In the genomic region with DNA sequence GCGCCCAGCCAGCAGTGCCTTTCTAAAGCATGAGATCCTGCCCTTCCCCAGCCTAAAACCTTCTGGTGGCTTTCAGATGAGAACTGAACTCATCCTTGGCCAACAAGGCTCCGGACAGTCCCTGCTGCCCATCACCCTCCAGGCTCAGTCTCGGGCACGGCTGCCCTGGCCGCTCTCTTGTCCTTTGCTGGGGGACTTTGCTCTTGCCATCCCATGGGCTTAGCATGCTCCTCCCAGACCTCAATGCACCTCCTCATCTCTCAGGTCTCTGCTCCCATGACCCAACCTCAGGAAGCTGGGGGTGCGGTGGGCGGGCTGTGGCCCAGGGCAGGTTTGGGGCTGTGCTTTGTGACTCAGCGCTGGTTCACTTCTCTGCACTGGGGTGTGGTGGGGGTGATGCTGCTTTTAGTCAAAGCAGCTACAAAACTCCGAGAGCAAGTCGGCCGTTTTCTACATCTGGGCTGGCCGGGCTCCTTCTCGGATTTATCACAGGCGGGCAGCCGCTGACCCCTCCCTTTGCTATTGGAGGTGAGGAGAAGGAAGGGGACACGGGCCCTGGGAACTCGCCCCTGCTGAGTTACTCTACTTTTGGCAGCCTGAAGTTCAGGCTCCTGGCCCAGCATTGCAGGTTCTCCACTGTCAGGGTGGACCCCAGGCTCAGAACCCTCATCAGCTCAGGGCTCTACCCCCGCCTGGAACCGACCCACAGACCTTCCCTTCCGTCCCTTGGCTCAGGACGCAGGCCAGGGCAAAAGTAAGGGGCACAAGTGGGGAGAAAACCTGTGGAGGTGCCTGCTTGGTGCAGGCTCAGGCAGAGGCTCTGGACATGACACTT, we compare ENCODE assay signal across 9 cellular contexts.
A peak's percentile ranks its signal among the peaks of the same experiment; 100 is the strongest.
DNase-seq lines count a peak whose midpoint lies in the region; ATAC-seq, FAIRE-seq and TF ChIP-seq lines count a peak whose summit lies in the region.
"Had no signal": no experiment of that assay in that cellular context is flagged by ENCODE, and none has a peak within 500 bp of the region (broad histone marks: within the 10 kb centered on the region; RNA-seq: fewer than 3 reads in every experiment).

No MANE protein-coding gene starts in this region.

- intact Hi-C loops in left lung (cut with DNase I) (no loop called here), ascending aorta (cut with DNase I) (no loop called here)

- H3K4me3 ChIP-seq in left lung (no peak overlapping the region), suprapubic skin (peak overlapping the region; percentile 27), ascending aorta (peak overlapping the region in 1 of 2 donors; percentile 34)

- WGBS in suprapubic skin: 62% methylated on average over 10 of the region's 21 CpGs

- H3K27ac ChIP-seq in left lung (no peak overlapping the region), suprapubic skin (peak overlapping the region; percentile 85), ascending aorta (peak overlapping the region in 1 of 2 donors; percentile 14)
- H3K27ac ChIP-seq: neutrophil had no signal

- H3K27me3 ChIP-seq in left lung: peaks cover 0 to 43% of the 10 kb centered on the region in 2 donors
- no peaks in the 10 kb centered on the region for H3K27me3 ChIP-seq in suprapubic skin
- H3K27me3 ChIP-seq in ascending aorta: no peaks in the 10 kb centered on the region

- ATAC-seq in left lung: peak; percentile 9

- TF ChIP-seq EP300 in suprapubic skin (IDR thresholded peaks at IDR 0.05): no peak

- H3K9me3 ChIP-seq in left lung (no peaks in the 10 kb centered on the region), suprapubic skin (no peaks in the 10 kb centered on the region), ascending aorta (no peaks in the 10 kb centered on the region)
- H3K9me3 ChIP-seq: neutrophil had no signal

- no peaks in the 10 kb centered on the region for H3K36me3 ChIP-seq in left lung
- H3K36me3 ChIP-seq in suprapubic skin: no peaks in the 10 kb centered on the region
- H3K36me3 ChIP-seq in ascending aorta: no peaks in the 10 kb centered on the region
- H3K36me3 ChIP-seq: neutrophil had no signal

- H3K4me1 ChIP-seq in left lung (peaks cover 5 to 26% of the 10 kb centered on the region in 2 donors), suprapubic skin (peaks cover 46% of the 10 kb centered on the region), ascending aorta (peaks cover 3 to 6% of the 10 kb centered on the region in 2 donors)

- no peak for DNase-seq in GM12892 (ENCODE audit: insufficient read length)
- DNase-seq in LHCN-M2 (ENCODE audit: low read depth): peak; percentile 84
- peak; percentile 85 for DNase-seq in activated T-cell treated with anti-CD3 and anti-CD28 coated beads for 24 hours (ENCODE audit: low read depth)
- DNase-seq in left lung: no peak
- DNase-seq in suprapubic skin (ENCODE audit: low spot score in 2 of 2): no peak
- DNase-seq in ascending aorta (ENCODE audit: low spot score in 2 of 2): no peak
- no peak for DNase-seq in DMS79 (lab: John Stamatoyannopoulos, UW)
- no peak for DNase-seq in dedifferentiated amniotic fluid mesenchymal stem cell (ENCODE audit: extremely low spot score)

- TF ChIP-seq CTCF in left lung (IDR thresholded peaks at IDR 0.05) (no peak), suprapubic skin (IDR thresholded peaks at IDR 0.05) (no peak), ascending aorta (IDR thresholded peaks at IDR 0.05) (no peak)

- TF ChIP-seq POLR2A in GM12892 (IDR thresholded peaks at IDR 0.05; ENCODE audit: low read depth, low read length): no peak; the same call in 1 of the 2 replicates
- no peak for TF ChIP-seq POLR2A in suprapubic skin (IDR thresholded peaks at IDR 0.05)

- FAIRE-seq in GM12892 (lab: Jason Lieb, UNC): peak; percentile 27

Comparison
In these comparisons a context has a peak if more than half of its experiments do, and no peak if none do; other contexts are left out.
1. DNase-seq: peak in LHCN-M2 (single experiment) and activated T-cell treated with anti-CD3 and anti-CD28 coated beads for 24 hours (single experiment); none in GM12892 (single experiment), left lung (0 of 2), suprapubic skin (0 of 2), ascending aorta (0 of 2), DMS79 (single experiment) and dedifferentiated amniotic fluid mesenchymal stem cell (single experiment).